Comparison of ENCODE assay signal across 13 cellular contexts in the genomic region with DNA sequence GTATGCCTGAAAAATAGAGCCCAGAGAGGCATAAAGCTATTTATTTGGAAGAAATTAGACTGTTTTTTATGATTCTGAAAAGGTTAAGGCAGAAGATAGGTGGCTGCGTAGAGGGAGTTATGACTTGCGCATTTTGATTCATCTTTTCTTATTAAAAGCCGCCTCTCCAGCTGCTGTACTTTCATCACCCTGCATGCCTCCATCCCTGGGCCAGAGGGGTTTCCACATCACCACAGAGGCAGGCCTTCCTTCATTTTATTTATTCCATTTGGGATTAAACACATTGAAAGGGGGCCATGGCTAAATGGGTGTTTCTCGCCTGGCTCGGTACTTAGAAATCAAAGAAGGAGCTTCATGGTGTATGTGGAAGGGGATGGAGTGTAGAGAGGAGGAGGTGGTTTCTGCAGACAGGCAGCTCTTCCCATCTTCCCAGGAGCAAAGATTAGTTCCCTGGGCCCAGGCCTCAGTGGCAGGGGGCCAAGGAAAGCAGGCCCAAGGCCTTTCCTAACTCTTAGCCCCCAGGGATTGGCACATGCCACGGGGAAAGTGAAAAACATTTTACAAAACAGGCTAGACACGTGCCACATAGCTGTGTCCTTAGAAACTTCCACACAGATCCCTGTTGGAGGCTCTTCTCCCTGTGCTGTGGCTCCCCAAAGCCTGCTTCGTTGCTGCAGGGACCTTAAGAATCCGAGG. TPM values are rescaled to one million over a fixed set of nuclear protein-coding genes. Genes with fewer than 3 reads are reported as not detected.
DNase-seq lines count a peak whose midpoint lies in the region; ATAC-seq and TF ChIP-seq lines count a peak whose summit lies in the region.
"Had no signal": no experiment of that assay in that cellular context is flagged by ENCODE, and none has a peak within 500 bp of the region (broad histone marks: within the 10 kb centered on the region; RNA-seq: fewer than 3 reads in every experiment).

No MANE protein-coding gene starts in this region.

- H3K36me3 ChIP-seq in iPS-18a (ENCODE audit: control insufficient read depth, low read depth, low read length): no peaks in the 10 kb centered on the region
- H3K36me3 ChIP-seq in tibial artery: no peaks in the 10 kb centered on the region

- no peaks in the 10 kb centered on the region for H3K27me3 ChIP-seq in iPS-18a (ENCODE audit: control insufficient read depth, insufficient read depth, low read length)
- no peaks in the 10 kb centered on the region for H3K27me3 ChIP-seq in tibial artery

- peak overlapping the region; percentile 37 for H3K4me3 ChIP-seq in iPS-18a (ENCODE audit: low read length)
- peak overlapping the region; percentile 3 to 12 for H3K4me3 ChIP-seq in tibial artery
- H3K4me3 ChIP-seq: PC-9 had no signal

- peaks cover 43% of the 10 kb centered on the region for H3K4me1 ChIP-seq in iPS-18a (ENCODE audit: control insufficient read depth, low read depth, low read length)
- H3K4me1 ChIP-seq in tibial artery: peaks cover 0 to 41% (median 25%) of the 10 kb centered on the region in 4 donors

- no peak for ATAC-seq in left colon
- ATAC-seq: activated naive CD8-positive, alpha-beta T cell treated with anti-CD3 and anti-CD28 coated beads, Interleukin-2, amount 50 U/mL, for 24 hours had no signal

- no peak for TF ChIP-seq CTCF in tibial artery (IDR thresholded peaks at IDR 0.05)

- H3K27ac ChIP-seq in iPS-18a (ENCODE audit: low read length) (no peak overlapping the region), tibial artery (peak overlapping the region; percentile 38 to 41)
- H3K27ac ChIP-seq: PC-9 had no signal

- intact Hi-C loops in tibial artery (cut with DNase I; ENCODE audit: low total_unique reads): no loop called here
- intact Hi-C loops in left colon (cut with DNase I, micrococcal nuclease): no loop called here

- peak; percentile 43 for DNase-seq in NCI-H2107 treated with DMSO at 0.1 percent for 48 hours (lab: John Stamatoyannopoulos, UW; ENCODE audit: unreplicated experiment)
- no peak for DNase-seq in NCI-H2107 (lab: John Stamatoyannopoulos, UW)
- peak; percentile 27 for DNase-seq in cerebellar cortex (ENCODE audit: low spot score)
- peak; percentile 77 to 92 for DNase-seq in tibial artery
- no peak for DNase-seq in activated CD4-positive, CD25-positive, alpha-beta regulatory T cell treated with anti-CD3 and anti-CD28 coated beads, Interleukin-2, amount 50 U/mL, for 72 hours
- no peak for DNase-seq in iPS-NIHi7 (ENCODE audit: extremely low spot score)
- DNase-seq in left colon: no peak
- DNase-seq: activated naive CD8-positive, alpha-beta T cell treated with anti-CD3 and anti-CD28 coated beads, Interleukin-2, amount 50 U/mL, for 24 hours; MM.1S; PC-9; T-helper 1 cell had no signal

- H3K9me3 ChIP-seq in iPS-18a (ENCODE audit: control insufficient read depth, low read depth, low read length) (no peaks in the 10 kb centered on the region), tibial artery (no peaks in the 10 kb centered on the region)

- peak overlapping the region; percentile 27 for H3K9ac ChIP-seq in iPS-18a (ENCODE audit: low read length)

RNA-seq across cellular contexts. Expression of gene RGS8, which starts 14.7 kb away (rescaled TPM):
- not detected for total RNA-seq in left colon
- total RNA-seq: dermis microvascular lymphatic vessel endothelial cell, PC-9 had no signal

Comparison
In these comparisons a context has a peak if more than half of its experiments do, and no peak if none do; other contexts are left out.
1. DNase-seq: peak in NCI-H2107 treated with DMSO at 0.1 percent for 48 hours (single experiment), cerebellar cortex (single experiment) and tibial artery (2 of 2); none in NCI-H2107 (single experiment), activated CD4-positive, CD25-positive, alpha-beta regulatory T cell treated with anti-CD3 and anti-CD28 coated beads, Interleukin-2, amount 50 U/mL, for 72 hours (single experiment), iPS-NIHi7 (single experiment) and left colon (0 of 2).